ENCODE assay signal across 1 cellular context in the genomic region with DNA sequence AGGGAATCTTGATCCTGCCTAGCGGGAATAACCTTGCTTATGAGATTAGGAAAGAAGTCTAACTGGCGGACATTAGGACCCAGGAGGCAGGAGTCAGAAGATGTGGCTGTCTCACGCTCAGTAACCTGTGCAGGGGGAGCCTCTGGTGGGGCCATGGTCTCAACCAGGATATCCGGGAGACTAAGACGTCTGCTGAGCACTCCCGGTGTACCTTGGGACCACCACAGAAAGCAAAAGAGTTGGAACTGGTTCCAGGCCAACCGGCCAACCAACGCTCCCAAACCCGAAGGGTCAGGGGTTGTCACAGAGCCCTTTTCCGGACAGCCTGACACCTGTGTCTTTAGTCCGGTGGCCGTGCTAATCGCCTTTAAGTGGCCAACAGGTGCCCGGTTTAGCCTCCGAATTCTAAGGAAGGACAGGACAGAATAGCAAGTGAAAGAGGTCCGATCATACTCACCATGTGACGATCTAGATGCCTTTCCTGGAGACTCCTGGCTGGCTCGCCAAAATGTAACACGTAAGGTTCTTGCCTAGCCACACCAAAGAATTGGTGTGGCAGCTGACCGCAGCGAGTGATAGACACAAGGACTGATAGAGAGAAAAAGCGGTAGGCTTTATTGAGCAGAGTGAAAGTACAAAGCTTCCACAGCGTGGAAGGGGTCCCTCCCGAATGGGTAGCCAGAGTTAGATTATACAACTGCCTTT.
TF ChIP-seq lines count a peak whose summit lies in the region.

No MANE protein-coding gene starts in this region.

TF ChIP-seq in HepG2, 621 proteins besides CTCF, POLR2A, EP300 and RAD21 (continued from another document):
- TF ChIP-seq, protein P1, sequence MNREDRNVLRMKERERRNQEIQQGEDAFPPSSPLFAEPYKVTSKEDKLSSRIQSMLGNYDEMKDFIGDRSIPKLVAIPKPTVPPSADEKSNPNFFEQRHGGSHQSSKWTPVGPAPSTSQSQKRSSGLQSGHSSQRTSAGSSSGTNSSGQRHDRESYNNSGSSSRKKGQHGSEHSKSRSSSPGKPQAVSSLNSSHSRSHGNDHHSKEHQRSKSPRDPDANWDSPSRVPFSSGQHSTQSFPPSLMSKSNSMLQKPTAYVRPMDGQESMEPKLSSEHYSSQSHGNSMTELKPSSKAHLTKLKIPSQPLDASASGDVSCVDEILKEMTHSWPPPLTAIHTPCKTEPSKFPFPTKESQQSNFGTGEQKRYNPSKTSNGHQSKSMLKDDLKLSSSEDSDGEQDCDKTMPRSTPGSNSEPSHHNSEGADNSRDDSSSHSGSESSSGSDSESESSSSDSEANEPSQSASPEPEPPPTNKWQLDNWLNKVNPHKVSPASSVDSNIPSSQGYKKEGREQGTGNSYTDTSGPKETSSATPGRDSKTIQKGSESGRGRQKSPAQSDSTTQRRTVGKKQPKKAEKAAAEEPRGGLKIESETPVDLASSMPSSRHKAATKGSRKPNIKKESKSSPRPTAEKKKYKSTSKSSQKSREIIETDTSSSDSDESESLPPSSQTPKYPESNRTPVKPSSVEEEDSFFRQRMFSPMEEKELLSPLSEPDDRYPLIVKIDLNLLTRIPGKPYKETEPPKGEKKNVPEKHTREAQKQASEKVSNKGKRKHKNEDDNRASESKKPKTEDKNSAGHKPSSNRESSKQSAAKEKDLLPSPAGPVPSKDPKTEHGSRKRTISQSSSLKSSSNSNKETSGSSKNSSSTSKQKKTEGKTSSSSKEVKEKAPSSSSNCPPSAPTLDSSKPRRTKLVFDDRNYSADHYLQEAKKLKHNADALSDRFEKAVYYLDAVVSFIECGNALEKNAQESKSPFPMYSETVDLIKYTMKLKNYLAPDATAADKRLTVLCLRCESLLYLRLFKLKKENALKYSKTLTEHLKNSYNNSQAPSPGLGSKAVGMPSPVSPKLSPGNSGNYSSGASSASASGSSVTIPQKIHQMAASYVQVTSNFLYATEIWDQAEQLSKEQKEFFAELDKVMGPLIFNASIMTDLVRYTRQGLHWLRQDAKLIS (CRISPR knock-in tag; IDR thresholded peaks at IDR 0.05) = no peak
- TF ChIP-seq NRL (CRISPR knock-in tag; IDR thresholded peaks at IDR 0.05; ENCODE audit: borderline replicate concordance) = no peak
- TF ChIP-seq ZMYM4 (CRISPR knock-in tag; IDR thresholded peaks at IDR 0.05) = peak; percentile 71
- peak; percentile 77 for TF ChIP-seq RFX5 (IDR thresholded peaks at IDR 0.05; ENCODE audit: low read depth, low read length)
- peak; percentile 65 for TF ChIP-seq GABPB1 (CRISPR knock-in tag; IDR thresholded peaks at IDR 0.05)
- no peak for TF ChIP-seq ZNF737 (CRISPR knock-in tag; IDR thresholded peaks at IDR 0.05; ENCODE audit: borderline replicate concordance)
- no peak for TF ChIP-seq AGO1 (IDR thresholded peaks at IDR 0.05; ENCODE audit: low read depth, low read length, poor library complexity, severe bottlenecking)
- no peak for TF ChIP-seq GABPA (IDR thresholded peaks at IDR 0.05; ENCODE audit: low read depth, low read length)
- peak; percentile 60 for TF ChIP-seq GABPA (CRISPR knock-in tag; IDR thresholded peaks at IDR 0.05; ENCODE audit: low read depth)
- peak; percentile 42; the same call in 1 of the 2 replicates for TF ChIP-seq NR2C2 (CRISPR knock-in tag; IDR thresholded peaks at IDR 0.05; ENCODE audit: borderline replicate concordance)
- no peak for TF ChIP-seq NR3C1 (CRISPR knock-in tag; IDR thresholded peaks at IDR 0.05)
- peak; percentile 11; the same call in 1 of the 2 replicates for TF ChIP-seq SALL1 (CRISPR knock-in tag; IDR thresholded peaks at IDR 0.05)
- no peak for TF ChIP-seq ELF1 (CRISPR knock-in tag; IDR thresholded peaks at IDR 0.05)
- TF ChIP-seq ZNF703 (CRISPR knock-in tag; IDR thresholded peaks at IDR 0.05; ENCODE audit: borderline replicate concordance) = no peak
- TF ChIP-seq, protein P2, sequence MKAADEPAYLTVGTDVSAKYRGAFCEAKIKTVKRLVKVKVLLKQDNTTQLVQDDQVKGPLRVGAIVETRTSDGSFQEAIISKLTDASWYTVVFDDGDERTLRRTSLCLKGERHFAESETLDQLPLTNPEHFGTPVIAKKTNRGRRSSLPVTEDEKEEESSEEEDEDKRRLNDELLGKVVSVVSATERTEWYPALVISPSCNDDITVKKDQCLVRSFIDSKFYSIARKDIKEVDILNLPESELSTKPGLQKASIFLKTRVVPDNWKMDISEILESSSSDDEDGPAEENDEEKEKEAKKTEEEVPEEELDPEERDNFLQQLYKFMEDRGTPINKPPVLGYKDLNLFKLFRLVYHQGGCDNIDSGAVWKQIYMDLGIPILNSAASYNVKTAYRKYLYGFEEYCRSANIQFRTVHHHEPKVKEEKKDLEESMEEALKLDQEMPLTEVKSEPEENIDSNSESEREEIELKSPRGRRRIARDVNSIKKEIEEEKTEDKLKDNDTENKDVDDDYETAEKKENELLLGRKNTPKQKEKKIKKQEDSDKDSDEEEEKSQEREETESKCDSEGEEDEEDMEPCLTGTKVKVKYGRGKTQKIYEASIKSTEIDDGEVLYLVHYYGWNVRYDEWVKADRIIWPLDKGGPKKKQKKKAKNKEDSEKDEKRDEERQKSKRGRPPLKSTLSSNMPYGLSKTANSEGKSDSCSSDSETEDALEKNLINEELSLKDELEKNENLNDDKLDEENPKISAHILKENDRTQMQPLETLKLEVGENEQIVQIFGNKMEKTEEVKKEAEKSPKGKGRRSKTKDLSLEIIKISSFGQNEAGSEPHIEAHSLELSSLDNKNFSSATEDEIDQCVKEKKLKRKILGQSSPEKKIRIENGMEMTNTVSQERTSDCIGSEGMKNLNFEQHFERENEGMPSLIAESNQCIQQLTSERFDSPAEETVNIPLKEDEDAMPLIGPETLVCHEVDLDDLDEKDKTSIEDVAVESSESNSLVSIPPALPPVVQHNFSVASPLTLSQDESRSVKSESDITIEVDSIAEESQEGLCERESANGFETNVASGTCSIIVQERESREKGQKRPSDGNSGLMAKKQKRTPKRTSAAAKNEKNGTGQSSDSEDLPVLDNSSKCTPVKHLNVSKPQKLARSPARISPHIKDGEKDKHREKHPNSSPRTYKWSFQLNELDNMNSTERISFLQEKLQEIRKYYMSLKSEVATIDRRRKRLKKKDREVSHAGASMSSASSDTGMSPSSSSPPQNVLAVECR (CRISPR knock-in tag; IDR thresholded peaks at IDR 0.05; ENCODE audit: borderline replicate concordance) = peak; percentile 18; the same call in 1 of the 2 replicates
- TF ChIP-seq, protein P3, sequence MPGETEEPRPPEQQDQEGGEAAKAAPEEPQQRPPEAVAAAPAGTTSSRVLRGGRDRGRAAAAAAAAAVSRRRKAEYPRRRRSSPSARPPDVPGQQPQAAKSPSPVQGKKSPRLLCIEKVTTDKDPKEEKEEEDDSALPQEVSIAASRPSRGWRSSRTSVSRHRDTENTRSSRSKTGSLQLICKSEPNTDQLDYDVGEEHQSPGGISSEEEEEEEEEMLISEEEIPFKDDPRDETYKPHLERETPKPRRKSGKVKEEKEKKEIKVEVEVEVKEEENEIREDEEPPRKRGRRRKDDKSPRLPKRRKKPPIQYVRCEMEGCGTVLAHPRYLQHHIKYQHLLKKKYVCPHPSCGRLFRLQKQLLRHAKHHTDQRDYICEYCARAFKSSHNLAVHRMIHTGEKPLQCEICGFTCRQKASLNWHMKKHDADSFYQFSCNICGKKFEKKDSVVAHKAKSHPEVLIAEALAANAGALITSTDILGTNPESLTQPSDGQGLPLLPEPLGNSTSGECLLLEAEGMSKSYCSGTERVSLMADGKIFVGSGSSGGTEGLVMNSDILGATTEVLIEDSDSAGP (CRISPR knock-in tag; IDR thresholded peaks at IDR 0.05; ENCODE audit: borderline replicate concordance) = peak; percentile 29; the same call in 1 of the 2 replicates
- no peak for TF ChIP-seq SRSF4 (IDR thresholded peaks at IDR 0.05; ENCODE audit: low read depth, low read length, poor library complexity, severe bottlenecking)
- TF ChIP-seq, protein P4, sequence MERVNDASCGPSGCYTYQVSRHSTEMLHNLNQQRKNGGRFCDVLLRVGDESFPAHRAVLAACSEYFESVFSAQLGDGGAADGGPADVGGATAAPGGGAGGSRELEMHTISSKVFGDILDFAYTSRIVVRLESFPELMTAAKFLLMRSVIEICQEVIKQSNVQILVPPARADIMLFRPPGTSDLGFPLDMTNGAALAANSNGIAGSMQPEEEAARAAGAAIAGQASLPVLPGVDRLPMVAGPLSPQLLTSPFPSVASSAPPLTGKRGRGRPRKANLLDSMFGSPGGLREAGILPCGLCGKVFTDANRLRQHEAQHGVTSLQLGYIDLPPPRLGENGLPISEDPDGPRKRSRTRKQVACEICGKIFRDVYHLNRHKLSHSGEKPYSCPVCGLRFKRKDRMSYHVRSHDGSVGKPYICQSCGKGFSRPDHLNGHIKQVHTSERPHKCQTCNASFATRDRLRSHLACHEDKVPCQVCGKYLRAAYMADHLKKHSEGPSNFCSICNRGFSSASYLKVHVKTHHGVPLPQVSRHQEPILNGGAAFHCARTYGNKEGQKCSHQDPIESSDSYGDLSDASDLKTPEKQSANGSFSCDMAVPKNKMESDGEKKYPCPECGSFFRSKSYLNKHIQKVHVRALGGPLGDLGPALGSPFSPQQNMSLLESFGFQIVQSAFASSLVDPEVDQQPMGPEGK (CRISPR knock-in tag; IDR thresholded peaks at IDR 0.05) = peak; percentile 41; the same call in 1 of the 2 replicates
- TF ChIP-seq, protein P5, sequence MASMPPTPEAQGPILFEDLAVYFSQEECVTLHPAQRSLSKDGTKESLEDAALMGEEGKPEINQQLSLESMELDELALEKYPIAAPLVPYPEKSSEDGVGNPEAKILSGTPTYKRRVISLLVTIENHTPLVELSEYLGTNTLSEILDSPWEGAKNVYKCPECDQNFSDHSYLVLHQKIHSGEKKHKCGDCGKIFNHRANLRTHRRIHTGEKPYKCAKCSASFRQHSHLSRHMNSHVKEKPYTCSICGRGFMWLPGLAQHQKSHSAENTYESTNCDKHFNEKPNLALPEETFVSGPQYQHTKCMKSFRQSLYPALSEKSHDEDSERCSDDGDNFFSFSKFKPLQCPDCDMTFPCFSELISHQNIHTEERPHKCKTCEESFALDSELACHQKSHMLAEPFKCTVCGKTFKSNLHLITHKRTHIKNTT (CRISPR knock-in tag; IDR thresholded peaks at IDR 0.05) = no peak
